In the genomic region with DNA sequence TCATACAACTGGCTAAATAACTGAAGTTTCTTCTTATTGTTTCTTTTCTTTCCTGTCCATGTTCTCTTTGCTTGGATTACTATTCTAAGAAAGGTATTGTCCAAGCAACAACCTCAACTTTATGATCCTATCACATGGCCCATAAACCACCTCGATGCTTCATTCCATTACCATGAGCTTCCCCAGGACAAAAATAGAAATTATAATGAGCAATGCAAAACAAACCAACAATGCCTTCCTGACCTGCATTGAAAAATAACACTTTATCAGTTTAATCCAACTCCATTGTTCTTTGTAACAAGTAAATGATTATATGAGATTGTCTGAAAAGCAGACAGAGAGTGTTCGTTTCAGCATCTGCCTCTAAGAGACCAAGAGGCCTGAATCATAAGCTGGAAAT, we compare ENCODE assay signal across 20 cellular contexts.
A peak's percentile ranks its signal among the peaks of the same experiment; 100 is the strongest.
DNase-seq lines count a peak whose midpoint lies in the region; ATAC-seq, FAIRE-seq and TF ChIP-seq lines count a peak whose summit lies in the region.
"Had no signal": no experiment of that assay in that cellular context is flagged by ENCODE, and none has a peak within 500 bp of the region (broad histone marks: within the 10 kb centered on the region; RNA-seq: fewer than 3 reads in every experiment).

No MANE protein-coding gene starts in this region.

- no peaks in the 10 kb centered on the region for H3K9me2 ChIP-seq in PC-3 (replicated peaks; ENCODE audit: low read length)

- DNase-seq in PC-3 (peak; percentile 1), endothelial cell of umbilical vein (ENCODE audit: low read depth, low spot score) (peak; percentile 53), kidney glomerular epithelial cell (lab: John Stamatoyannopoulos, UW) (peak; percentile 42), retinal pigment epithelial cell (ENCODE audit: low read depth) (peak; percentile 6), posterior vena cava (ENCODE audit: low spot score) (no peak), tibial artery (no peak)
- DNase-seq: CD8-positive, alpha-beta T cell; COR-L47; DMS153; DMS79 treated with DMSO at 0.1 percent for 48 hours; EL; HCEC 1CT; HFFc6 had no signal

- BruUV-seq in PC-3 (replicated peaks; lab: Mats Ljungman, UMichigan): no TSS peak
- no TSS peak for BruUV-seq in endothelial cell of umbilical vein (replicated peaks; lab: Mats Ljungman, UMichigan)

- TF ChIP-seq CTCF in PC-3 (conservative IDR thresholded peaks at IDR 0.05; ENCODE audit: low read depth, low read length) (no peak), endothelial cell of umbilical vein (IDR thresholded peaks at IDR 0.05; ENCODE audit: extremely low read depth in 1 of 2, insufficient read depth in 1 of 2, low read depth in 1 of 2, low read length in 2 of 2) (no peak), retinal pigment epithelial cell (conservative IDR thresholded peaks at IDR 0.05; ENCODE audit: low read depth, low read length) (no peak), tibial artery (IDR thresholded peaks at IDR 0.05) (no peak)

- ATAC-seq in PC-3 (peak; percentile 35), GM19452 (IDR thresholded peaks at IDR 0.05; ENCODE audit: unreplicated experiment) (no peak)
- ATAC-seq: CD8-positive, alpha-beta T cell; HepG2 had no signal

- CTCF ChIA-PET in PC-3 (lab: Charles Lee): no interaction called here
- CTCF ChIA-PET in endothelial cell of umbilical vein (lab: Charles Lee): no interaction called here

- dilution Hi-C loops in endothelial cell of umbilical vein (cut with MboI; ENCODE audit: extremely low pct_ligation_motif_present, low sequenced_read_pairs): no loop called here

- intact Hi-C loops in PC-3 (cut with micrococcal nuclease): no loop called here
- intact Hi-C loops in endothelial cell of umbilical vein (cut with micrococcal nuclease): loop anchor here (1.0 kb wide), 1 partner anchor 28 kb away; no protein-coding TSS in a partner anchor
- intact Hi-C loops in posterior vena cava (cut with DNase I): no loop called here
- intact Hi-C loops in tibial artery (cut with DNase I; ENCODE audit: low total_unique reads): no loop called here

- no peak overlapping the region for H3K4me3 ChIP-seq in PC-3 (ENCODE audit: low read length)
- H3K4me3 ChIP-seq in endothelial cell of umbilical vein (replicated peaks in 1 of 3; ENCODE audit: insufficient read depth in 1 of 3, low read depth in 1 of 3, low read length in 3 of 3): no peak overlapping the region
- no peak overlapping the region for H3K4me3 ChIP-seq in retinal pigment epithelial cell (ENCODE audit: low read length)
- H3K4me3 ChIP-seq in tibial artery: no peak overlapping the region

- no peak for TF ChIP-seq POLR2A in endothelial cell of umbilical vein (IDR thresholded peaks at IDR 0.05; ENCODE audit: low read depth, low read length)

- no peak overlapping the region for H3K27ac ChIP-seq in PC-3 (ENCODE audit: low read length)
- H3K27ac ChIP-seq in endothelial cell of umbilical vein (ENCODE audit: insufficient read depth, low read depth, low read length): peak overlapping the region; percentile 8
- no peak overlapping the region for H3K27ac ChIP-seq in tibial artery
- H3K27ac ChIP-seq: 22Rv1 had no signal

- H3K27me3 ChIP-seq in PC-3 (ENCODE audit: low read length): no peaks in the 10 kb centered on the region
- H3K27me3 ChIP-seq in endothelial cell of umbilical vein (ENCODE audit: control insufficient read depth in 2 of 2, insufficient read depth in 2 of 2, low read length in 2 of 2): no peaks in the 10 kb centered on the region
- H3K27me3 ChIP-seq in tibial artery: no peaks in the 10 kb centered on the region

- POLR2A ChIA-PET in PC-3 (lab: Charles Lee; ENCODE audit: unreplicated experiment) (no interaction called here), endothelial cell of umbilical vein (lab: Charles Lee) (no interaction called here)

- no peaks in the 10 kb centered on the region for H3K9me1 ChIP-seq in endothelial cell of umbilical vein (replicated peaks; ENCODE audit: control insufficient read depth, extremely low read depth, insufficient read depth, low read length)

- no peaks in the 10 kb centered on the region for H3F3A ChIP-seq in PC-3 (ENCODE audit: low read length, unreplicated experiment)

- H2AFZ ChIP-seq in PC-3 (ENCODE audit: low read length): no peak overlapping the region
- no peak overlapping the region for H2AFZ ChIP-seq in endothelial cell of umbilical vein (ENCODE audit: low read depth, low read length)

- H3K4me2 ChIP-seq in PC-3 (ENCODE audit: low read length): no peak overlapping the region
- H3K4me2 ChIP-seq in endothelial cell of umbilical vein (ENCODE audit: insufficient read depth, low read length): no peak overlapping the region

- peak; percentile 83 for FAIRE-seq in endothelial cell of umbilical vein (lab: Jason Lieb, UNC)
- FAIRE-seq: D721Med, G401.6, GM12891, HepG2, HTR-8/SVneo had no signal

- H3K9me3 ChIP-seq in PC-3 (ENCODE audit: low read length) (no peaks in the 10 kb centered on the region), endothelial cell of umbilical vein (replicated peaks; ENCODE audit: control insufficient read depth, insufficient read depth, low read length) (no peaks in the 10 kb centered on the region), tibial artery (no peaks in the 10 kb centered on the region)

- H3K36me3 ChIP-seq in PC-3 (ENCODE audit: low read depth, low read length) (no peaks in the 10 kb centered on the region), endothelial cell of umbilical vein (ENCODE audit: control insufficient read depth in 2 of 2, extremely low read depth in 1 of 2, insufficient read depth in 2 of 2, low read length in 2 of 2) (no peaks in the 10 kb centered on the region), tibial artery (no peaks in the 10 kb centered on the region)

- H3K4me1 ChIP-seq in PC-3 (ENCODE audit: insufficient read depth, low read length) (no peaks in the 10 kb centered on the region), endothelial cell of umbilical vein (ENCODE audit: control insufficient read depth, extremely low read depth, insufficient read depth, low read length) (peaks cover 3% of the 10 kb centered on the region), tibial artery (no peaks in the 10 kb centered on the region)

- H3K79me2 ChIP-seq in PC-3 (ENCODE audit: low read length) (no peaks in the 10 kb centered on the region), endothelial cell of umbilical vein (ENCODE audit: control insufficient read depth, insufficient read depth, low read length) (no peaks in the 10 kb centered on the region)

- H3K9ac ChIP-seq in PC-3 (ENCODE audit: low read length) (no peak overlapping the region), endothelial cell of umbilical vein (replicated peaks; ENCODE audit: extremely low read depth, insufficient read depth, low read length) (no peak overlapping the region)

- H4K20me1 ChIP-seq in PC-3 (ENCODE audit: low read length): no peaks in the 10 kb centered on the region
- H4K20me1 ChIP-seq in endothelial cell of umbilical vein (replicated peaks; ENCODE audit: control insufficient read depth, extremely low read depth, insufficient read depth, low read length): no peaks in the 10 kb centered on the region

TF ChIP-seq in endothelial cell of umbilical vein, 7 proteins besides CTCF, POLR2A, EP300 and RAD21:
- TF ChIP-seq FOS (IDR thresholded peaks at IDR 0.05; ENCODE audit: borderline replicate concordance, insufficient read depth, low read length): no peak
- peak; percentile 38 for TF ChIP-seq JUN (IDR thresholded peaks at IDR 0.05; ENCODE audit: borderline replicate concordance, insufficient read depth, insufficient read length, low read depth)

Comparison
In these comparisons a context has a peak if more than half of its experiments do, and no peak if none do; other contexts are left out.
1. DNase-seq: peak in PC-3 (single experiment), endothelial cell of umbilical vein (single experiment), kidney glomerular epithelial cell (single experiment) and retinal pigment epithelial cell (single experiment); none in posterior vena cava (single experiment) and tibial artery (0 of 2).